1 cellular context compared by ENCODE assay signal in the genomic region with DNA sequence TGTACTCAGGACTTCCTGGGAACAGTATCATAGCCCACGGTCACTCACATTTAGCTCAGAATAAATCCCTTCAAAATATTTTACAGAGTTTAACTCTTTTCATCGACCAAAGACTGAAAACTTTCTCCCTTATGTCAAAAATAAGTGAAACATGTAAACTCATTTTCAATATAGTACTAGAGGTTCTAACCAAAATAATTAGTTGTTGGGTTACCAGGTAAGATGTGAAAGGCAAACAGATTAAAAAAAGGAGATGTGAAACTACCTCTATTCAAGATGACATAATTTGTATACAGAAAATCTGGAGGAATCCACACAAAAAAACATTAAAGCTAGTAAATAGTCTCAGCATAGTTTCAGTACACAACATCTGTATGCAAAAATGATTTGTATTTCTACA.
TF ChIP-seq lines count a peak whose summit lies in the region.

No MANE protein-coding gene starts in this region.

TF ChIP-seq in GM12878, 131 proteins besides CTCF, POLR2A, EP300 and RAD21 (continued from another document):
- peak; percentile 65 for TF ChIP-seq ATF7 (IDR thresholded peaks at IDR 0.05; ENCODE audit: low read depth)
